Comparison of ENCODE assay signal across 13 cellular contexts in genomic region chr10:30026578-30026977, GRCh38. TPM values are rescaled to one million over a fixed set of nuclear protein-coding genes. Genes with fewer than 3 reads are reported as not detected.
DNase-seq lines count a peak whose midpoint lies in the region; ATAC-seq and TF ChIP-seq lines count a peak whose summit lies in the region.
"Had no signal": no experiment of that assay in that cellular context is flagged by ENCODE, and none has a peak within 500 bp of the region (broad histone marks: within the 10 kb centered on the region; RNA-seq: fewer than 3 reads in every experiment).

No MANE protein-coding gene starts in this region.

- no peak for ATAC-seq in activated T-cell treated with anti-CD3 and anti-CD28 coated beads, Interleukin-2, amount 50 U/mL, for 4 hours
- no peak for ATAC-seq in central memory CD8-positive, alpha-beta T cell (replicated peaks; ENCODE audit: extremely low read depth, poor library complexity, severe bottlenecking)
- ATAC-seq in stimulated activated effector memory CD8-positive, alpha-beta T cell treated with anti-CD3 and anti-CD28 coated beads, Interleukin-12 subunit alpha, Interleukin-12 subunit beta, amount 100 ng/mL, for 72 hours, result no peak
- no peak for ATAC-seq in HG03025 (IDR thresholded peaks at IDR 0.05; ENCODE audit: low FRiP score, unreplicated experiment)

- peak overlapping the region; percentile 43 for H3K4me3 ChIP-seq in NB4 (ENCODE audit: low read depth, low read length)
- H3K4me3 ChIP-seq: smooth muscle cell had no signal

- H3K4me3 Mint-ChIP-seq in activated T-cell treated with anti-CD3 and anti-CD28 coated beads, Interleukin-2, amount 50 U/mL, for 4 hours, result peak overlapping the region; percentile 75
- H3K4me3 Mint-ChIP-seq in activated T-cell treated with anti-CD3 and anti-CD28 coated beads, Interleukin-2, amount 50 U/mL, for 24 hours, result no peak overlapping the region
- H3K4me3 Mint-ChIP-seq in central memory CD8-positive, alpha-beta T cell, result peak overlapping the region; percentile 68
- peak overlapping the region; percentile 74 for H3K4me3 Mint-ChIP-seq in stimulated activated effector memory CD8-positive, alpha-beta T cell treated with anti-CD3 and anti-CD28 coated beads, Interleukin-12 subunit alpha, Interleukin-12 subunit beta, amount 100 ng/mL, for 72 hours
- H3K4me3 Mint-ChIP-seq: endodermal cell, H9 had no signal

- no peak for DNase-seq in activated T-cell treated with anti-CD3 and anti-CD28 coated beads, Interleukin-2, amount 50 U/mL, for 4 hours
- DNase-seq in activated T-cell treated with anti-CD3 and anti-CD28 coated beads, Interleukin-2, amount 50 U/mL, for 24 hours, result no peak
- peak; percentile 60 for DNase-seq in NB4 (ENCODE audit: low read depth)
- DNase-seq in central memory CD8-positive, alpha-beta T cell (ENCODE audit: low spot score in 2 of 2), result no peak
- DNase-seq in stimulated activated effector memory CD8-positive, alpha-beta T cell treated with anti-CD3 and anti-CD28 coated beads, Interleukin-12 subunit alpha, Interleukin-12 subunit beta, amount 100 ng/mL, for 72 hours (ENCODE audit: low spot score in 2 of 2), result no peak
- no peak for DNase-seq in dermis blood vessel endothelial cell
- DNase-seq in ACHN, result no peak
- DNase-seq: DMS79, NCI-H446 treated with DMSO at 0.1 percent for 48 hours had no signal

- no peaks in the 10 kb centered on the region for H3K36me3 Mint-ChIP-seq in activated T-cell treated with anti-CD3 and anti-CD28 coated beads, Interleukin-2, amount 50 U/mL, for 4 hours (ENCODE audit: insufficient read depth)
- H3K36me3 Mint-ChIP-seq in activated T-cell treated with anti-CD3 and anti-CD28 coated beads, Interleukin-2, amount 50 U/mL, for 24 hours (ENCODE audit: low read depth), result no peaks in the 10 kb centered on the region
- H3K36me3 Mint-ChIP-seq in central memory CD8-positive, alpha-beta T cell (ENCODE audit: insufficient read depth), result peaks cover 8% of the 10 kb centered on the region
- H3K36me3 Mint-ChIP-seq in stimulated activated effector memory CD8-positive, alpha-beta T cell treated with anti-CD3 and anti-CD28 coated beads, Interleukin-12 subunit alpha, Interleukin-12 subunit beta, amount 100 ng/mL, for 72 hours, result peaks cover 17% of the 10 kb centered on the region

- H3K9me3 Mint-ChIP-seq in activated T-cell treated with anti-CD3 and anti-CD28 coated beads, Interleukin-2, amount 50 U/mL, for 4 hours, result no peaks in the 10 kb centered on the region
- H3K9me3 Mint-ChIP-seq in activated T-cell treated with anti-CD3 and anti-CD28 coated beads, Interleukin-2, amount 50 U/mL, for 24 hours, result no peaks in the 10 kb centered on the region
- no peaks in the 10 kb centered on the region for H3K9me3 Mint-ChIP-seq in central memory CD8-positive, alpha-beta T cell
- no peaks in the 10 kb centered on the region for H3K9me3 Mint-ChIP-seq in stimulated activated effector memory CD8-positive, alpha-beta T cell treated with anti-CD3 and anti-CD28 coated beads, Interleukin-12 subunit alpha, Interleukin-12 subunit beta, amount 100 ng/mL, for 72 hours
- H3K9me3 Mint-ChIP-seq: endodermal cell, H9 had no signal

- H3K27me3 Mint-ChIP-seq in activated T-cell treated with anti-CD3 and anti-CD28 coated beads, Interleukin-2, amount 50 U/mL, for 4 hours (ENCODE audit: low read depth), result peaks cover 54% of the 10 kb centered on the region
- H3K27me3 Mint-ChIP-seq in activated T-cell treated with anti-CD3 and anti-CD28 coated beads, Interleukin-2, amount 50 U/mL, for 24 hours, result peaks cover 82% of the 10 kb centered on the region
- peaks cover 28% of the 10 kb centered on the region for H3K27me3 Mint-ChIP-seq in central memory CD8-positive, alpha-beta T cell

- in situ Hi-C loops in ACHN (cut with HindIII; ENCODE audit: low pct_ligation_motif_present, low pct_unique_long_range_greater_than_20kb, low sequenced_read_pairs), result no loop called here

- H3K4me1 Mint-ChIP-seq in activated T-cell treated with anti-CD3 and anti-CD28 coated beads, Interleukin-2, amount 50 U/mL, for 4 hours (ENCODE audit: low read depth), result peaks cover 39% of the 10 kb centered on the region
- H3K4me1 Mint-ChIP-seq in activated T-cell treated with anti-CD3 and anti-CD28 coated beads, Interleukin-2, amount 50 U/mL, for 24 hours (ENCODE audit: low read depth), result peaks cover 39% of the 10 kb centered on the region
- peaks cover 32% of the 10 kb centered on the region for H3K4me1 Mint-ChIP-seq in central memory CD8-positive, alpha-beta T cell
- H3K4me1 Mint-ChIP-seq in stimulated activated effector memory CD8-positive, alpha-beta T cell treated with anti-CD3 and anti-CD28 coated beads, Interleukin-12 subunit alpha, Interleukin-12 subunit beta, amount 100 ng/mL, for 72 hours, result peaks cover 32% of the 10 kb centered on the region

- H3K27ac Mint-ChIP-seq in activated T-cell treated with anti-CD3 and anti-CD28 coated beads, Interleukin-2, amount 50 U/mL, for 24 hours, result no peak overlapping the region
- peak overlapping the region; percentile 92 for H3K27ac Mint-ChIP-seq in central memory CD8-positive, alpha-beta T cell (ENCODE audit: low read depth)
- no peak overlapping the region for H3K27ac Mint-ChIP-seq in stimulated activated effector memory CD8-positive, alpha-beta T cell treated with anti-CD3 and anti-CD28 coated beads, Interleukin-12 subunit alpha, Interleukin-12 subunit beta, amount 100 ng/mL, for 72 hours

- TF ChIP-seq POLR2A in NB4 (IDR thresholded peaks at IDR 0.05; ENCODE audit: extremely low read depth, insufficient read length), result no peak

- TF ChIP-seq CTCF in NB4 (IDR thresholded peaks at IDR 0.05; ENCODE audit: low read depth, low read length), result no peak

RNA-seq across cellular contexts. Expression of gene JCAD, which starts 32.8 kb away (rescaled TPM):
- under 1 TPM; 0.05 TPM for total RNA-seq in activated T-cell treated with anti-CD3 and anti-CD28 coated beads, Interleukin-2, amount 50 U/mL, for 4 hours
- total RNA-seq in dermis blood vessel endothelial cell, result 74.7 and 96.4 TPM in 2 replicates

Comparison
In these comparisons a context has a peak if more than half of its experiments do, and no peak if none do; other contexts are left out.
1. RNA of gene JCAD, which starts 32.8 kb away (total RNA-seq): 74.7 to 96.4 TPM in dermis blood vessel endothelial cell; 0.05 TPM in activated T-cell treated with anti-CD3 and anti-CD28 coated beads, Interleukin-2, amount 50 U/mL, for 4 hours; every median in the first group is over 10 times any median in the second.